14 cellular contexts compared by ENCODE assay signal in genomic region chr2:189109921-189110397, GRCh38.
DNase-seq lines count a peak whose midpoint lies in the region; ATAC-seq and TF ChIP-seq lines count a peak whose summit lies in the region.
"Had no signal": no experiment of that assay in that cellular context is flagged by ENCODE, and none has a peak within 500 bp of the region (broad histone marks: within the 10 kb centered on the region; RNA-seq: fewer than 3 reads in every experiment).

No MANE protein-coding gene starts in this region.

- H3K4me3 Mint-ChIP-seq in stimulated activated naive CD8-positive, alpha-beta T cell treated with anti-CD3 and anti-CD28 coated beads, Interleukin-15, amount 100 ng/mL, for 72 hours, result no peak overlapping the region

- H2AFZ ChIP-seq in MM.1S (ENCODE audit: low read length), result no peak overlapping the region

- H3K27me3 ChIP-seq in MM.1S (replicated peaks; ENCODE audit: insufficient read depth, low read length), result no peaks in the 10 kb centered on the region

- H3K27me3 Mint-ChIP-seq in stimulated activated naive CD8-positive, alpha-beta T cell treated with anti-CD3 and anti-CD28 coated beads, Interleukin-15, amount 100 ng/mL, for 72 hours, result no peaks in the 10 kb centered on the region

- H3K4me2 ChIP-seq in MM.1S (ENCODE audit: low read depth, low read length), result no peak overlapping the region

- H3K79me2 ChIP-seq in MM.1S (ENCODE audit: low read length), result no peaks in the 10 kb centered on the region

- no peaks in the 10 kb centered on the region for H3F3A ChIP-seq in MM.1S (ENCODE audit: insufficient read depth, low read length)

- H3K9ac ChIP-seq in MM.1S (ENCODE audit: low read length), result no peak overlapping the region

- peak; percentile 84 for ATAC-seq in GM21515 (IDR thresholded peaks at IDR 0.05; ENCODE audit: unreplicated experiment)
- peak; percentile 97 for ATAC-seq in HG03097 (IDR thresholded peaks at IDR 0.05; ENCODE audit: low FRiP score, unreplicated experiment)
- ATAC-seq in stimulated activated naive CD8-positive, alpha-beta T cell treated with anti-CD3 and anti-CD28 coated beads, Interleukin-15, amount 100 ng/mL, for 72 hours, result no peak

- H3K4me1 ChIP-seq in MM.1S (ENCODE audit: low read length), result no peaks in the 10 kb centered on the region

- no peaks in the 10 kb centered on the region for H3K9me3 ChIP-seq in MM.1S (replicated peaks; ENCODE audit: insufficient read depth, low read length)

- H3K27ac Mint-ChIP-seq in stimulated activated naive CD8-positive, alpha-beta T cell treated with anti-CD3 and anti-CD28 coated beads, Interleukin-15, amount 100 ng/mL, for 72 hours, result no peak overlapping the region

- peaks cover 5% of the 10 kb centered on the region for H3K4me1 Mint-ChIP-seq in stimulated activated naive CD8-positive, alpha-beta T cell treated with anti-CD3 and anti-CD28 coated beads, Interleukin-15, amount 100 ng/mL, for 72 hours

- TF ChIP-seq CTCF in GM12865 (IDR thresholded peaks at IDR 0.05; ENCODE audit: insufficient read depth, low read depth, low read length, missing control alignments) (no peak), epithelial cell of proximal tubule (conservative IDR thresholded peaks at IDR 0.05; ENCODE audit: low read depth, low read length) (peak; percentile 17), MM.1S (IDR thresholded peaks at IDR 0.05; ENCODE audit: low read length) (no peak)

- no peaks in the 10 kb centered on the region for H3K9me2 ChIP-seq in MM.1S (replicated peaks; ENCODE audit: insufficient read depth, low read length)

- no peaks in the 10 kb centered on the region for H3K9me3 Mint-ChIP-seq in stimulated activated naive CD8-positive, alpha-beta T cell treated with anti-CD3 and anti-CD28 coated beads, Interleukin-15, amount 100 ng/mL, for 72 hours

- no peak overlapping the region for H3K27ac ChIP-seq in MM.1S (ENCODE audit: low read length)
- H3K27ac ChIP-seq: C4-2B, SK-N-MC had no signal

- DNase-seq in GM12865 (ENCODE audit: low read depth) (peak; percentile 1), epithelial cell of proximal tubule (ENCODE audit: low read depth) (no peak), DMS114 treated with DMSO at 0.1 percent for 48 hours (lab: John Stamatoyannopoulos, UW; ENCODE audit: unreplicated experiment) (no peak), MM.1S (no peak)
- no peak for DNase-seq in activated CD4-positive, alpha-beta T cell treated with anti-CD3 and anti-CD28 coated beads, Interleukin-2, amount 50 U/mL, for 4 hours
- DNase-seq in stimulated activated naive CD8-positive, alpha-beta T cell treated with anti-CD3 and anti-CD28 coated beads, Interleukin-15, amount 100 ng/mL, for 72 hours, result no peak
- DNase-seq: activated CD8-positive, alpha-beta memory T cell treated with anti-CD3 and anti-CD28 coated beads, Interleukin-2, amount 50 U/mL, for 48 hours; GOT3; NCI-H146; stimulated activated CD8-positive, alpha-beta memory T cell treated with anti-CD3 and anti-CD28 coated beads, Interleukin-4, amount 100 ng/mL, for 48 hours had no signal

- no peaks in the 10 kb centered on the region for H4K20me1 ChIP-seq in MM.1S (ENCODE audit: insufficient read depth, low read length)

- no peaks in the 10 kb centered on the region for H3K36me3 ChIP-seq in MM.1S (replicated peaks; ENCODE audit: insufficient read depth, low read length)

- H3K4me3 ChIP-seq in GM12865 (ENCODE audit: low read depth, low read length) (no peak overlapping the region), epithelial cell of proximal tubule (ENCODE audit: low read depth, low read length) (no peak overlapping the region), MM.1S (ENCODE audit: low read length) (no peak overlapping the region)
- H3K4me3 ChIP-seq: SK-N-MC had no signal
